In genomic region chr10:94402204-94403033, GRCh38 we compare ENCODE assay signal across 8 cellular contexts. TPM values are rescaled to one million over a fixed set of nuclear protein-coding genes. Genes with fewer than 3 reads are reported as not detected.
DNase-seq lines count a peak whose midpoint lies in the region; ATAC-seq, FAIRE-seq and TF ChIP-seq lines count a peak whose summit lies in the region.

Gene TBC1D12, plus strand, starts transcription at chr10:94402541. Its CDS starts 73 bp downstream, at chr10:94402614.

- DNase-seq in GM04503 (ENCODE audit: low read depth) (peak; percentile 85), GOT3 (lab: John Stamatoyannopoulos, UW) (peak; percentile 73), RCC 7860 (ENCODE audit: low spot score) (peak; percentile 93), amygdala (lab: John Stamatoyannopoulos, UW) (peak; percentile 54 to 97 (median 93)), heart right ventricle (peak; percentile 96 to 97), ovary (peak; percentile 91 to 95 (median 92)), NAMALWA (ENCODE audit: low spot score) (no peak)

- TF ChIP-seq POLR2A in ovary (IDR thresholded peaks at IDR 0.05) = peak; percentile 22

- peak within 1 kb of the TSS; percentile 66 for H3K9ac ChIP-seq in KMS-11

- peak; percentile 97 to 99 (median 99) for ATAC-seq in heart right ventricle

- peak within 1 kb of the TSS; percentile 65 for H3K4me2 ChIP-seq in KMS-11

- TF ChIP-seq EP300 in ovary (IDR thresholded peaks at IDR 0.05) = no peak

- no peaks in the 10 kb centered on the region for H3K27me3 ChIP-seq in KMS-11 (ENCODE audit: insufficient read depth, low read depth)
- peaks cover 0 to 68% (median 0%) of the 10 kb centered on the region in 7 donors for H3K27me3 ChIP-seq in heart right ventricle
- H3K27me3 ChIP-seq in ovary = no peaks in the 10 kb centered on the region

- peaks cover 37% of the 10 kb centered on the region for H3K79me2 ChIP-seq in KMS-11 (ENCODE audit: insufficient read depth, low read depth)

- H3K36me3 ChIP-seq in KMS-11 (ENCODE audit: insufficient read depth) (no peaks in the 10 kb centered on the region), heart right ventricle (no peaks in the 10 kb centered on the region), ovary (no peaks in the 10 kb centered on the region)

- TF ChIP-seq CTCF in KMS-11 (conservative IDR thresholded peaks at IDR 0.05; ENCODE audit: low read depth, low read length) = no peak
- TF ChIP-seq CTCF in heart right ventricle (IDR thresholded peaks at IDR 0.05) = no peak
- no peak for TF ChIP-seq CTCF in ovary (IDR thresholded peaks at IDR 0.05)

- intact Hi-C loops in heart right ventricle (cut with DNase I) (loop anchor here in 6 of 10 donors (1.0 to 5.0 kb wide), 4 partner anchors 39 to 40 kb away; partner anchors contain the start of gene NOC3L (in 5 of the 6)), ovary (cut with DNase I) (no loop called here)

- no peak within 1 kb of the TSS for H3K4me3 ChIP-seq in KMS-11 (IDR thresholded peaks at IDR 0.05; ENCODE audit: insufficient read depth, low read depth, low read length)
- peak within 1 kb of the TSS; percentile 53 to 98 (median 89) for H3K4me3 ChIP-seq in heart right ventricle
- peak within 1 kb of the TSS; percentile 71 for H3K4me3 ChIP-seq in ovary

- H3K9me3 ChIP-seq in heart right ventricle (no peaks in the 10 kb centered on the region), ovary (no peaks in the 10 kb centered on the region)

- H3K4me1 ChIP-seq in KMS-11 (ENCODE audit: low read depth, poor library complexity, severe bottlenecking) (peaks cover 20% of the 10 kb centered on the region), heart right ventricle (peaks cover 4 to 38% (median 20%) of the 10 kb centered on the region in 9 donors), ovary (ENCODE audit: insufficient read depth) (peaks cover 4% of the 10 kb centered on the region)

- H2AFZ ChIP-seq in KMS-11 (ENCODE audit: low read depth) = peak within 1 kb of the TSS; percentile 84

- 0% methylated on average over 80 to 82 of the region's 82 CpGs for WGBS in heart right ventricle, 2 donors
- 0 to 1% (median 1%) methylated on average over 40 to 82 of the region's 82 CpGs for WGBS in ovary, 3 donors

- no peaks in the 10 kb centered on the region for H4K20me1 ChIP-seq in KMS-11 (ENCODE audit: insufficient read depth)

- H3K27ac ChIP-seq in KMS-11 = peak within 1 kb of the TSS; percentile 82
- H3K27ac ChIP-seq in heart right ventricle = peak within 1 kb of the TSS; percentile 83 to 97 (median 94)
- peak within 1 kb of the TSS; percentile 42 to 90 for H3K27ac ChIP-seq in ovary

- FAIRE-seq in RCC 7860 (lab: Jason Lieb, UNC) = peak; percentile 52

RNA-seq across cellular contexts. Expression of gene TBC1D12, which starts in this region (rescaled TPM):
- total RNA-seq in heart right ventricle (1 to 10 TPM; 4.1 to 7.2 (median 5.0) TPM), ovary (10 to 100 TPM in 5 of 7 donors, 1 to 10 TPM in 2; 8.7 to 20.4 (median 10.9) TPM)
- polyA plus RNA-seq in heart right ventricle (10 to 100 TPM in 1 of 2 donors, 1 to 10 TPM in 1; 3.7 to 22.9 TPM), ovary (1 to 10 TPM; 5.6 to 7.7 TPM)

Comparison
In these comparisons a context has a peak if more than half of its experiments do, and no peak if none do; other contexts are left out.
1. intact Hi-C loops: an anchor here in heart right ventricle (1.0 to 5.0 kb wide); none called in ovary.